1 cellular context compared by ENCODE assay signal in the genomic region with DNA sequence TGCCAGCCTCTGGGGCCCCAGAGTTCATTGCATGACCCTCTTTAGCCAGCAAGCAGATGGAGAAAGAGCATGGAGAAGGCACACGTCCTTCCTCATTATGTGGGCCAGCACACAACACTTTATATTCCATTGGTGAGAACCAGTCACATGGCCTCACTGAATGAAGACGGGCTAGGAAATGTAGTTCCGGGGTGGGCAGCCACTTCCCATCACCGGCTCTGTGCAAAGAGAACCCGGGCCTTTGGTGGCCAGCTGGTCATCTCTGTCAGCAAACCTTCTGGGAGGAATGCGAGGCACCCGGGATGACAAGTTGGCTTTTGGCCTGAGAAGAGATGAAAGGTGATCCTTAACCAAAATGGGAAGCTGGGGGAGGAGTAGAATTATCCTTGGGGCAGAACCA.
TF ChIP-seq lines count a peak whose summit lies in the region.

No MANE protein-coding gene starts in this region.

TF ChIP-seq in SK-N-SH treated with all-trans-retinoic acid at 6 μM for 48 hours, 23 proteins besides CTCF, POLR2A, EP300 and RAD21 (continued from another document):
- TF ChIP-seq, protein P1, sequence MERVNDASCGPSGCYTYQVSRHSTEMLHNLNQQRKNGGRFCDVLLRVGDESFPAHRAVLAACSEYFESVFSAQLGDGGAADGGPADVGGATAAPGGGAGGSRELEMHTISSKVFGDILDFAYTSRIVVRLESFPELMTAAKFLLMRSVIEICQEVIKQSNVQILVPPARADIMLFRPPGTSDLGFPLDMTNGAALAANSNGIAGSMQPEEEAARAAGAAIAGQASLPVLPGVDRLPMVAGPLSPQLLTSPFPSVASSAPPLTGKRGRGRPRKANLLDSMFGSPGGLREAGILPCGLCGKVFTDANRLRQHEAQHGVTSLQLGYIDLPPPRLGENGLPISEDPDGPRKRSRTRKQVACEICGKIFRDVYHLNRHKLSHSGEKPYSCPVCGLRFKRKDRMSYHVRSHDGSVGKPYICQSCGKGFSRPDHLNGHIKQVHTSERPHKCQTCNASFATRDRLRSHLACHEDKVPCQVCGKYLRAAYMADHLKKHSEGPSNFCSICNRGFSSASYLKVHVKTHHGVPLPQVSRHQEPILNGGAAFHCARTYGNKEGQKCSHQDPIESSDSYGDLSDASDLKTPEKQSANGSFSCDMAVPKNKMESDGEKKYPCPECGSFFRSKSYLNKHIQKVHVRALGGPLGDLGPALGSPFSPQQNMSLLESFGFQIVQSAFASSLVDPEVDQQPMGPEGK (CRISPR knock-in tag; IDR thresholded peaks at IDR 0.05; ENCODE audit: borderline replicate concordance) = no peak
- TF ChIP-seq OSR1 (CRISPR knock-in tag; IDR thresholded peaks at IDR 0.05) (no peak), PPARA (CRISPR knock-in tag; IDR thresholded peaks at IDR 0.05; ENCODE audit: borderline replicate concordance) (no peak), ZNF565 (CRISPR knock-in tag; conservative IDR thresholded peaks at IDR 0.05; ENCODE audit: low read depth) (no peak), RARB (CRISPR knock-in tag; IDR thresholded peaks at IDR 0.05) (no peak), SNAI2 (CRISPR knock-in tag; IDR thresholded peaks at IDR 0.05) (no peak)
TF ChIP-seq in SK-N-SH treated with all-trans-retinoic acid at 6 μM for 48 hours: peak in this region for 0.
